Comparison of ENCODE assay signal across 1 cellular context in the genomic region with DNA sequence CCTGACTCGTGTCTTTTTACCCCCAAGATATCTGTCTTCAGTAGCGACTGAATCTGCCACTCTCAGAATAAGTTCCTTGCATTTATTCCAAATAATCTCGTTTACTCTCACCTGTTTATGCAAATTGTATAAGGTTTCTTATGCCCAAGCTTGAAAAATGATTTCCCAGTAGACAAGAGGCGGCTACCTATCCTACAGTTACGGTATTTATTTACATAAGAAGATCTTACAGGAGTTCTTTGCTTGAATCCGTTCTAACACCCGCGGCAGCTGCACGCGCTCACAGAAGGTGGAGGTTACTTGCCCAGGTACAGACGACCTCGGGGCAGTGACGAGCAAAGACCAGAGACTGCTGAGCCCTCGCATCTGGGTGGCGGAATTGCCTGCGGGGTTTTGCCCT.
TF ChIP-seq lines count a peak whose summit lies in the region.

No MANE protein-coding gene starts in this region.

TF ChIP-seq in K562, 482 proteins besides CTCF, POLR2A, EP300 and RAD21:
- TF ChIP-seq, protein P1, sequence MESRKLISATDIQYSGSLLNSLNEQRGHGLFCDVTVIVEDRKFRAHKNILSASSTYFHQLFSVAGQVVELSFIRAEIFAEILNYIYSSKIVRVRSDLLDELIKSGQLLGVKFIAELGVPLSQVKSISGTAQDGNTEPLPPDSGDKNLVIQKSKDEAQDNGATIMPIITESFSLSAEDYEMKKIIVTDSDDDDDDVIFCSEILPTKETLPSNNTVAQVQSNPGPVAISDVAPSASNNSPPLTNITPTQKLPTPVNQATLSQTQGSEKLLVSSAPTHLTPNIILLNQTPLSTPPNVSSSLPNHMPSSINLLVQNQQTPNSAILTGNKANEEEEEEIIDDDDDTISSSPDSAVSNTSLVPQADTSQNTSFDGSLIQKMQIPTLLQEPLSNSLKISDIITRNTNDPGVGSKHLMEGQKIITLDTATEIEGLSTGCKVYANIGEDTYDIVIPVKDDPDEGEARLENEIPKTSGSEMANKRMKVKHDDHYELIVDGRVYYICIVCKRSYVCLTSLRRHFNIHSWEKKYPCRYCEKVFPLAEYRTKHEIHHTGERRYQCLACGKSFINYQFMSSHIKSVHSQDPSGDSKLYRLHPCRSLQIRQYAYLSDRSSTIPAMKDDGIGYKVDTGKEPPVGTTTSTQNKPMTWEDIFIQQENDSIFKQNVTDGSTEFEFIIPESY (CRISPR knock-in tag; IDR thresholded peaks at IDR 0.05): peak; percentile 28; the same call in 1 of the 2 replicates
- no peak for TF ChIP-seq GATAD2B (IDR thresholded peaks at IDR 0.05; ENCODE audit: borderline replicate concordance)
TF ChIP-seq in K562: peak in this region for 1.
